Comparison of ENCODE assay signal across 9 cellular contexts in the genomic region with DNA sequence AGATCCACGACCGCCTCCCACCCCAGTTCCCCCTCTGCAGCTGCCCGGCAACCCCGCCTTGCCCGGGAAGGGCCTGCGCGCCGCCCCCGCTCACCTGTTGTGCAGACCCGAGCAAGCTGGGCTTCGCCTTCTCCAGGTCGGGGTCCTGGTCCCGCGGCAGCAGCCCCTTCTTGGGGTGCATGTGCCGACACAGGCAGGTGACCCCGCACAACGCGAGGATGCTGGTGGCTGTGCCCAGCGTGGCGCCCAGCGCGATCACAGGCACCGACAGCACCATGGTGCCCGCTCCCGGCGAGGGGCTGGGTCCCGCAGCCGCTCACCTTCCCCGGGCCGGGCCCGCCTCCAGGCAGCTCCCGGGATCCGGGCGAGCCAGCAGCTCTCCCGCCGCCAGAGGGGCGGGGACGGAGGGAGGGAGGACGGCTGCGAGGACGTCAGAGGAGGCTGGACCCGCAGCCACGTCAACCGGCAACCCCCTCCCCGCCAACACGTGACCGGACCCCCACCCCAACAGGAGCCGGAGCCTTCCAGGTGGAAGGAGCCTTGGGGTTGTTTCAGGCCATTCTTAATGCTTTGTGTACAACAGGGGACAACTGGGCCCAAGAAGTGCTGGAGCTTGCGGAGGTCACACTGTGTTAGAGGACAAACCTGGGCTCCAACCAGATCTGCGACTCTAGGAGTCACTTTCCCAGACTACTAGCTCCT. TPM values are rescaled to one million over a fixed set of nuclear protein-coding genes. Genes with fewer than 3 reads are reported as not detected.
DNase-seq lines count a peak whose midpoint lies in the region; ATAC-seq, FAIRE-seq and TF ChIP-seq lines count a peak whose summit lies in the region.
"Had no signal": no experiment of that assay in that cellular context is flagged by ENCODE, and none has a peak within 500 bp of the region (broad histone marks: within the 10 kb centered on the region; RNA-seq: fewer than 3 reads in every experiment).

A gene with protein sequence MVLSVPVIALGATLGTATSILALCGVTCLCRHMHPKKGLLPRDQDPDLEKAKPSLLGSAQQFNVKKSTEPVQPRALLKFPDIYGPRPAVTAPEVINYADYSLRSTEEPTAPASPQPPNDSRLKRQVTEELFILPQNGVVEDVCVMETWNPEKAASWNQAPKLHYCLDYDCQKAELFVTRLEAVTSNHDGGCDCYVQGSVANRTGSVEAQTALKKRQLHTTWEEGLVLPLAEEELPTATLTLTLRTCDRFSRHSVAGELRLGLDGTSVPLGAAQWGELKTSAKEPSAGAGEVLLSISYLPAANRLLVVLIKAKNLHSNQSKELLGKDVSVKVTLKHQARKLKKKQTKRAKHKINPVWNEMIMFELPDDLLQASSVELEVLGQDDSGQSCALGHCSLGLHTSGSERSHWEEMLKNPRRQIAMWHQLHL (minus strand): TSS at position 411 of the 702 bp plus-strand sequence. CDS start 134 bp downstream, at position 277.

- H3K27me3 ChIP-seq in thyroid gland = no peaks in the 10 kb centered on the region

- ATAC-seq in HG03039 (IDR thresholded peaks at IDR 0.05; ENCODE audit: unreplicated experiment) (no peak), GM18873 (IDR thresholded peaks at IDR 0.05; ENCODE audit: low FRiP score, unreplicated experiment) (no peak)

- TF ChIP-seq CTCF in kidney (IDR thresholded peaks at IDR 0.05; ENCODE audit: borderline replicate concordance, extremely low read depth, insufficient read depth) = no peak
- TF ChIP-seq CTCF in thyroid gland (IDR thresholded peaks at IDR 0.05) = no peak

- DNase-seq in NCI-H2081 (lab: John Stamatoyannopoulos, UW) = peak; percentile 24 to 46
- DNase-seq in NCI-H2081 treated with DMSO at 0.1 percent for 48 hours (lab: John Stamatoyannopoulos, UW) = no peak
- DNase-seq in astrocyte of the hippocampus (ENCODE audit: low read depth, low spot score) = peak; percentile 66
- peak; percentile 84 for DNase-seq in kidney
- peak; percentile 76 to 78 for DNase-seq in thyroid gland
- DNase-seq in activated CD4-positive, alpha-beta T cell treated with anti-CD3 and anti-CD28 coated beads for 1 hour = no peak

- TF ChIP-seq POLR2A in thyroid gland (IDR thresholded peaks at IDR 0.05) = peak in 1 of 2 donors; percentile 18

- H3K4me1 ChIP-seq in kidney (ENCODE audit: control insufficient read depth in 1 of 2, insufficient read depth in 1 of 2, low read depth in 1 of 2, low read length in 2 of 2) (peaks cover 0 to 2% of the 10 kb centered on the region in 2 donors), thyroid gland (peaks cover 1 to 17% of the 10 kb centered on the region in 2 donors)

- FAIRE-seq in kidney (lab: Jason Lieb, UNC) = no peak

- peak within 1 kb of the TSS; percentile 65 to 66 for H3K27ac ChIP-seq in kidney (ENCODE audit: low read depth in 2 of 2, low read length in 2 of 2)
- H3K27ac ChIP-seq in thyroid gland = no peak within 1 kb of the TSS
- H3K27ac ChIP-seq: skin epidermis had no signal

- H3K9me3 ChIP-seq in kidney (ENCODE audit: control insufficient read depth in 1 of 2, low read length in 2 of 2) = peaks cover 0 to 2% of the 10 kb centered on the region in 2 donors
- H3K9me3 ChIP-seq in thyroid gland = no peaks in the 10 kb centered on the region

- H3K36me3 ChIP-seq in kidney (ENCODE audit: control insufficient read depth in 1 of 2, insufficient read depth in 2 of 2, low read length in 2 of 2) = no peaks in the 10 kb centered on the region
- H3K36me3 ChIP-seq in thyroid gland = no peaks in the 10 kb centered on the region

- H3K9ac ChIP-seq in kidney (ENCODE audit: low read length in 2 of 2) = peak within 1 kb of the TSS in 1 of 2 donors; percentile 47

- intact Hi-C loops in kidney (cut with DNase I) (no loop called here), thyroid gland (cut with DNase I) (no loop called here)

- WGBS in thyroid gland, 2 donors = 3 to 7% methylated on average over 13 to 19 of the region's 50 CpGs

- H3K4me3 ChIP-seq in kidney (ENCODE audit: low read length in 2 of 2) = peak within 1 kb of the TSS; percentile 23 to 48
- peak within 1 kb of the TSS; percentile 1 to 23 (median 11) for H3K4me3 ChIP-seq in thyroid gland (replicated peaks in 1 of 3)

RNA-seq across cellular contexts. Expression of the gene that starts here (rescaled TPM):
- 6.8 TPM for total RNA-seq in kidney
- 16.4 TPM for polyA plus RNA-seq in kidney (ENCODE audit: insufficient read depth, low read depth, low replicate concordance)
- 10 to 100 TPM in 1 of 4 donors, 1 to 10 TPM in 3; 1.6 to 12.7 (median 4.3) TPM for total RNA-seq in thyroid gland

Comparison
In these comparisons a context has a peak if more than half of its experiments do, and no peak if none do; other contexts are left out.
1. DNase-seq: peak in NCI-H2081 (2 of 2), astrocyte of the hippocampus (single experiment), kidney (single experiment) and thyroid gland (2 of 2); none in NCI-H2081 treated with DMSO at 0.1 percent for 48 hours (single experiment) and activated CD4-positive, alpha-beta T cell treated with anti-CD3 and anti-CD28 coated beads for 1 hour (single experiment).
2. H3K27ac ChIP-seq: peak in kidney (2 of 2); none in thyroid gland (0 of 3).